Comparison of ENCODE assay signal across 17 cellular contexts in the genomic region with DNA sequence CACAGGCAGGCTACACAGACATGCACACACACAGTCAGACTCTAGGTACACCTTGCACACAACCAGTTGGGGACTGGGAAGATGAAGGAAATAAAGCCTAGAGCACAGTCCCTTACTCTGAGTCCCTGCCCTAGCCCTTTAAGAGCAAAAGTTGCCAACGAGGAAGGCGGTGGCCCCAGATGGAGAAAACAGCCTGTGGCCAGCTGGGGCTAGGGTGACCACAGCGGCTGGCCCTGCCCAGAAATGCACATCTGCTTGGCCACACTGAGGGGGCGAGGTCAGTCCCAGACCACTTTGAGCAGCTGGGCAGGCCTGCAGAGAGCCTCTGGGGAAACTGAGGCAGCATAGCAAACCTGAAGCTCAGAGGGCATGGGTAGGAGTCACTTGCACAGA. TPM values are rescaled to one million over a fixed set of nuclear protein-coding genes. Genes with fewer than 3 reads are reported as not detected.
A peak's percentile ranks its signal among the peaks of the same experiment; 100 is the strongest.
DNase-seq lines count a peak whose midpoint lies in the region; ATAC-seq, FAIRE-seq and TF ChIP-seq lines count a peak whose summit lies in the region.
"Had no signal": no experiment of that assay in that cellular context is flagged by ENCODE, and none has a peak within 500 bp of the region (broad histone marks: within the 10 kb centered on the region; RNA-seq: fewer than 3 reads in every experiment).

No MANE protein-coding gene starts in this region.

- H3K4me1 ChIP-seq in BLaER1 (peaks cover 68% of the 10 kb centered on the region), GM12878 (ENCODE audit: control insufficient read depth, insufficient read depth, low read length) (peaks cover 24% of the 10 kb centered on the region), left ventricle myocardium inferior (peaks cover 62% of the 10 kb centered on the region), gastrocnemius medialis (peaks cover 15 to 47% of the 10 kb centered on the region in 2 donors)

- H3K4me3 ChIP-seq in BLaER1 (no peak overlapping the region), GM12878 (no peak overlapping the region), left ventricle myocardium inferior (peak overlapping the region; percentile 87), gastrocnemius medialis (peak overlapping the region in 2 of 4 donors; percentile 1 to 11)

- ATAC-seq in GM12878 = no peak
- peak; percentile 4 to 10 for ATAC-seq in gastrocnemius medialis
- ATAC-seq: activated CD8-positive, alpha-beta memory T cell treated with anti-CD3 and anti-CD28 coated beads, Interleukin-2, amount 10 ng/mL, durations not matched to agents 7 days and 5 days; esophagus mucosa had no signal

- H2AFZ ChIP-seq in GM12878 (ENCODE audit: control insufficient read depth, low read depth, low read length) = no peak overlapping the region

- TF ChIP-seq CTCF in GM12878 (IDR thresholded peaks at IDR 0.05 in 2 of 3, conservative IDR thresholded peaks at IDR 0.05 in 1 of 3; ENCODE audit: control insufficient read depth in 2 of 3, extremely low read depth in 1 of 3, insufficient read depth in 1 of 3, low read depth in 3 of 3, low read length in 3 of 3) = no peak
- no peak for TF ChIP-seq CTCF in left ventricle myocardium inferior (IDR thresholded peaks at IDR 0.05; ENCODE audit: borderline replicate concordance)
- no peak for TF ChIP-seq CTCF in gastrocnemius medialis (IDR thresholded peaks at IDR 0.05 in 4 of 5, conservative IDR thresholded peaks at IDR 0.05 in 1 of 5)
- TF ChIP-seq CTCF in GM13977 (IDR thresholded peaks at IDR 0.05; ENCODE audit: extremely low read depth, insufficient read depth, missing control alignments) = no peak

- 4% methylated on average over 4 of the region's 4 CpGs for WGBS in GM12878 (ENCODE audit: insufficient coverage, insufficient replicate concordance, low lambda C conversion rate, missing lambda C conversion rate)

- SMC1A ChIA-PET in GM12878 (lab: Charles Lee; ENCODE audit: uncharacterized antibody, unreplicated experiment) = interaction anchor here (1.0 kb wide), 1 partner anchor 12 kb away, joined by 5 read pairs; no protein-coding TSS in a partner anchor

- POLR2A ChIA-PET in GM12878 (lab: Charles Lee) = no interaction called here

- TF ChIP-seq RAD21 in GM12878 (IDR thresholded peaks at IDR 0.05; ENCODE audit: insufficient read depth, low read depth, low read length) = no peak

- H3K4me2 ChIP-seq in BLaER1 (peak overlapping the region; percentile 82), GM12878 (ENCODE audit: control insufficient read depth, insufficient read depth) (no peak overlapping the region)

- H4K20me1 ChIP-seq in BLaER1 = peaks cover 79% of the 10 kb centered on the region
- H4K20me1 ChIP-seq in GM12878 (ENCODE audit: control insufficient read depth, insufficient read depth) = peaks cover 2% of the 10 kb centered on the region; the same call in 1 of the 2 replicates

- in situ Hi-C loops in GM12878 (cut with MboI) (no loop called here), gastrocnemius medialis (cut with MboI; ENCODE audit: low sequenced_read_pairs in 4 of 4) (no loop called here), GM13977 (cut with MboI; ENCODE audit: low pct_unique_long_range_greater_than_20kb, low sequenced_read_pairs, unreplicated experiment) (no loop called here)

- no peaks in the 10 kb centered on the region for H3K79me2 ChIP-seq in GM12878 (ENCODE audit: control insufficient read depth, insufficient read depth, low read length)

- peaks cover under 1% of the 10 kb centered on the region; the same call in 1 of the 2 replicates for H3K27me3 ChIP-seq in BLaER1
- H3K27me3 ChIP-seq in GM12878 (replicated peaks in 1 of 2; ENCODE audit: control insufficient read depth in 2 of 2, insufficient read depth in 2 of 2, low read length in 1 of 2) = peaks cover 0 to 4% of the 10 kb centered on the region in 2 experiments; a peak in 2 of 4 replicates
- peaks cover 31% of the 10 kb centered on the region for H3K27me3 ChIP-seq in left ventricle myocardium inferior (ENCODE audit: low read depth)
- H3K27me3 ChIP-seq in gastrocnemius medialis = no peaks in the 10 kb centered on the region

- BruUV-seq in GM12878 (replicated peaks; lab: Mats Ljungman, UMichigan) = no TSS peak

- CTCF ChIA-PET in GM12878 (lab: Yijun Ruan, JAX) = no interaction called here

- RAD21 ChIA-PET in GM12878 (lab: Charles Lee; ENCODE audit: unreplicated experiment) = no interaction called here

- no peak for FAIRE-seq in GM12878 (lab: Jason Lieb, UNC)

- H3K9me3 ChIP-seq in BLaER1 (no peaks in the 10 kb centered on the region), GM12878 (replicated peaks; ENCODE audit: control insufficient read depth, insufficient read depth, low read length) (no peaks in the 10 kb centered on the region; the same call in 2 of the 3 replicates), left ventricle myocardium inferior (replicated peaks) (no peaks in the 10 kb centered on the region), gastrocnemius medialis (no peaks in the 10 kb centered on the region)

- TF ChIP-seq POLR2A in GM12878 (IDR thresholded peaks at IDR 0.05; ENCODE audit: low read depth, low read length) (no peak), gastrocnemius medialis (IDR thresholded peaks at IDR 0.05) (no peak)

- H3K27ac ChIP-seq in BLaER1 (no peak overlapping the region), GM12878 (ENCODE audit: control insufficient read depth, insufficient read depth) (no peak overlapping the region), left ventricle myocardium inferior (replicated peaks) (peak overlapping the region; percentile 87), gastrocnemius medialis (peak overlapping the region; percentile 48 to 57 (median 52))

- peak overlapping the region; percentile 38; the same call in 1 of the 2 replicates for H3K9ac ChIP-seq in BLaER1
- H3K9ac ChIP-seq in GM12878 (ENCODE audit: control insufficient read depth, insufficient read depth, low read length) = no peak overlapping the region

- DNase-seq in GM12878 (ENCODE audit: low read depth, low spot score) = no peak
- DNase-seq in left ventricle myocardium inferior = peak; percentile 58
- peak in 1 of 2 donors; percentile 28 for DNase-seq in gastrocnemius medialis
- DNase-seq in stimulated activated CD4-positive, alpha-beta T cell treated with anti-CD3 and anti-CD28 coated beads, Interleukin-1b, Interleukin-23, amount 100 ng/mL, for 48 hours = no peak
- DNase-seq in NCI-H187 treated with DMSO at 0.1 percent for 48 hours (lab: John Stamatoyannopoulos, UW) = no peak
- DNase-seq in A172 (ENCODE audit: low spot score) = no peak
- DNase-seq in GM13977 (ENCODE audit: low spot score) = no peak
- DNase-seq: activated CD8-positive, alpha-beta memory T cell treated with anti-CD3 and anti-CD28 coated beads, Interleukin-2, amount 10 ng/mL, durations not matched to agents 7 days and 5 days; GDM1; hippocampal formation; NCI-H1694 treated with DMSO at 0.1 percent for 48 hours; occipital lobe; SIG-M5; stimulated activated CD4-positive, alpha-beta T cell treated with anti-CD3 and anti-CD28 coated beads, Interleukin-12 subunit alpha, Interleukin-12 subunit beta, amount 100 ng/mL, for 4 hours; stimulated activated naive CD8-positive, alpha-beta T cell treated with anti-CD3 and anti-CD28 coated beads, Interleukin-15, Interleukin-2, amounts not matched to agents 100 U/mL and 50 U/mL, for 24 hours had no signal

- intact Hi-C loops in GM12878 (cut with micrococcal nuclease; ENCODE audit: unreplicated experiment) (loop anchor here (10.0 kb wide), 1 partner anchor 46 kb away; no protein-coding TSS in a partner anchor), left ventricle myocardium inferior (cut with micrococcal nuclease) (no loop called here), gastrocnemius medialis (cut with DNase I; ENCODE audit: low total_unique reads) (no loop called here)

- H3K36me3 ChIP-seq in BLaER1 = peaks cover 30% of the 10 kb centered on the region
- H3K36me3 ChIP-seq in GM12878 (ENCODE audit: control insufficient read depth in 2 of 2, insufficient read depth in 2 of 2, low read length in 1 of 2) = peaks cover 0 to 2% of the 10 kb centered on the region in 2 experiments; a peak in 1 of 4 replicates
- H3K36me3 ChIP-seq in left ventricle myocardium inferior = peaks cover 17% of the 10 kb centered on the region
- H3K36me3 ChIP-seq in gastrocnemius medialis = peaks cover 0 to 12% of the 10 kb centered on the region in 2 donors

- TF ChIP-seq EP300 in GM12878 (IDR thresholded peaks at IDR 0.05; ENCODE audit: borderline replicate concordance in 1 of 2, control insufficient read depth in 1 of 2, low read depth in 2 of 2, low read length in 2 of 2) = no peak

TF ChIP-seq in GM12878, 131 proteins besides CTCF, POLR2A, EP300 and RAD21:
- TF ChIP-seq NFXL1 (IDR thresholded peaks at IDR 0.05; ENCODE audit: borderline replicate concordance) (no peak), TCF12 (IDR thresholded peaks at IDR 0.05; ENCODE audit: low read depth, low read length) (peak; percentile 28; the same call in 1 of the 2 replicates), KDM1A (IDR thresholded peaks at IDR 0.05; ENCODE audit: borderline replicate concordance) (no peak)

RNA-seq across cellular contexts. Expression of gene PTPRS, which starts 52.3 kb away (rescaled TPM):
- total RNA-seq in GM12878 (2013; cell fraction: nucleolus; rRNA removed) = 98.4 and 119 TPM in 2 replicates
- total RNA-seq in GM12878 (2014; rRNA removed) (1.1 and 1.2 TPM in 2 replicates), GM12878 (2014; rRNA removed; fragmentation: Illumina TruSeq; extraction: Trizol) (0.64 and 0.85 TPM in 2 replicates), GM12878 (2021) (3.4 and 3.5 TPM in 2 replicates), left ventricle myocardium inferior (40.0 TPM), gastrocnemius medialis (10 to 100 TPM; 21.1 to 68.5 (median 42.3) TPM)
- 2.1 TPM for polyA plus RNA-seq in GM12878 (2011; ENCODE audit: low read depth)
- polyA plus RNA-seq in GM12878 (2011; rRNA removed) (16.0 and 32.1 TPM in 2 replicates), GM12878 (2014; fragmentation: Illumina TruSeq; extraction: Trizol) (0.14 and 0.57 TPM in 2 replicates), GM12878 (2014; fragmentation: Nextera tagmentation; extraction: Ambion mirVana) (under 1 TPM; 0.09 to 0.23 TPM), GM12878 (2014; rRNA removed) (1.2 and 1.6 TPM in 2 replicates), GM12878 (2016; fragmentation: Nextera tagmentation; extraction: Ambion mirVana) (under 1 TPM; 0.13 to 0.57 TPM)
- 35.9 and 45.1 TPM in 2 replicates for polyA plus RNA-seq in GM12878 (2011; cell fraction: cytosol; rRNA removed)
- 194 and 236 TPM in 2 replicates for polyA plus RNA-seq in GM12878 (2011; cell fraction: nucleus; rRNA removed)
- 3.4 and 4.4 TPM in 2 replicates for polyA plus RNA-seq in GM12878 (2012)
- polyA minus RNA-seq in GM12878 (2011; rRNA and poly(A)+ RNA removed) = 71.4 and 114 TPM in 2 replicates
- 59.1 and 59.7 TPM in 2 replicates for polyA minus RNA-seq in GM12878 (2011; cell fraction: cytosol; rRNA and poly(A)+ RNA removed)
- polyA minus RNA-seq in GM12878 (2011; cell fraction: nucleus; rRNA and poly(A)+ RNA removed) = 41.0 and 72.5 TPM in 2 replicates
- total RNA-seq in A172 (2014; rRNA removed; shearing (Covaris generic)) = 66.3 and 75.1 TPM in 2 replicates

Comparison
In these comparisons a context has a peak if more than half of its experiments do, and no peak if none do; other contexts are left out.
1. H3K27ac ChIP-seq: peak in left ventricle myocardium inferior (single experiment) and gastrocnemius medialis (4 of 4); none in BLaER1 (single experiment) and GM12878 (single experiment).